ENCODE assay signal across 11 cellular contexts in genomic region chr17:64572682-64573154, GRCh38.
A peak's percentile ranks its signal among the peaks of the same experiment; 100 is the strongest.
DNase-seq lines count a peak whose midpoint lies in the region; ATAC-seq and TF ChIP-seq lines count a peak whose summit lies in the region.
"Had no signal": no experiment of that assay in that cellular context is flagged by ENCODE, and none has a peak within 500 bp of the region (broad histone marks: within the 10 kb centered on the region; RNA-seq: fewer than 3 reads in every experiment).

No MANE protein-coding gene starts in this region.

- peak in 2 of 3 donors; percentile 14 to 57 for DNase-seq in CD4-positive, CD25-positive, alpha-beta regulatory T cell
- DNase-seq in HT1080 (ENCODE audit: low read depth) = peak; percentile 37
- peak; percentile 6 for DNase-seq in amniotic epithelial cell (ENCODE audit: low read depth)
- no peak for DNase-seq in left lung
- DNase-seq in midbrain (lab: John Stamatoyannopoulos, UW) = no peak
- DNase-seq in activated CD8-positive, alpha-beta memory T cell treated with anti-CD3 and anti-CD28 coated beads, Interleukin-2, amount 50 U/mL, for 48 hours = no peak
- DNase-seq: stimulated activated CD4-positive, alpha-beta T cell treated with anti-CD3 and anti-CD28 coated beads, Interleukin-15, amount 100 ng/mL, for 24 hours; transverse colon had no signal

- intact Hi-C loops in left lung (cut with DNase I) = no loop called here

- H3K4me3 Mint-ChIP-seq in CD4-positive, CD25-positive, alpha-beta regulatory T cell = no peak overlapping the region
- H3K4me3 Mint-ChIP-seq in stimulated activated memory B cell treated with anti-CD40 and anti-IgM and Interleukin-4, amounts not matched to agents 10 μg/mL and 1 μg/mL and 100 μg/mL, for 72 hours = no peak overlapping the region
- H3K4me3 Mint-ChIP-seq: IgD-negative memory B cell had no signal

- peaks cover 4 to 15% (median 9%) of the 10 kb centered on the region in 4 donors for H3K4me1 Mint-ChIP-seq in CD4-positive, CD25-positive, alpha-beta regulatory T cell
- no peaks in the 10 kb centered on the region for H3K4me1 Mint-ChIP-seq in stimulated activated memory B cell treated with anti-CD40 and anti-IgM and Interleukin-4, amounts not matched to agents 10 μg/mL and 1 μg/mL and 100 μg/mL, for 72 hours
- H3K4me1 Mint-ChIP-seq: IgD-negative memory B cell had no signal

- peak overlapping the region; percentile 14 for H3K27ac ChIP-seq in CD4-positive, CD25-positive, alpha-beta regulatory T cell (ENCODE audit: insufficient read depth, low read length, poor library complexity, severe bottlenecking)
- peak overlapping the region; percentile 13 to 57 for H3K27ac ChIP-seq in left lung

- H3K27ac Mint-ChIP-seq in CD4-positive, CD25-positive, alpha-beta regulatory T cell = peak overlapping the region in 2 of 3 donors; percentile 70 to 79
- no peak overlapping the region for H3K27ac Mint-ChIP-seq in stimulated activated memory B cell treated with anti-CD40 and anti-IgM and Interleukin-4, amounts not matched to agents 10 μg/mL and 1 μg/mL and 100 μg/mL, for 72 hours

- TF ChIP-seq CTCF in left lung (IDR thresholded peaks at IDR 0.05) = no peak

- H3K4me3 ChIP-seq in CD4-positive, CD25-positive, alpha-beta regulatory T cell (ENCODE audit: low read depth, low read length) = no peak overlapping the region
- no peak overlapping the region for H3K4me3 ChIP-seq in left lung
- H3K4me3 ChIP-seq: transverse colon had no signal

- ATAC-seq in CD4-positive, CD25-positive, alpha-beta regulatory T cell (ENCODE audit: low read depth in 2 of 2) = peak; percentile 56 to 62
- peak; percentile 33 for ATAC-seq in left lung
- ATAC-seq in stimulated activated memory B cell treated with anti-CD40 and anti-IgM and Interleukin-4, amounts not matched to agents 10 μg/mL and 1 μg/mL and 100 μg/mL, for 72 hours = no peak
- ATAC-seq in GM21367 (IDR thresholded peaks at IDR 0.05; ENCODE audit: unreplicated experiment) = no peak

- no peaks in the 10 kb centered on the region for H3K36me3 Mint-ChIP-seq in CD4-positive, CD25-positive, alpha-beta regulatory T cell
- H3K36me3 Mint-ChIP-seq in stimulated activated memory B cell treated with anti-CD40 and anti-IgM and Interleukin-4, amounts not matched to agents 10 μg/mL and 1 μg/mL and 100 μg/mL, for 72 hours = peaks cover 20% of the 10 kb centered on the region

- no peaks in the 10 kb centered on the region for H3K27me3 ChIP-seq in CD4-positive, CD25-positive, alpha-beta regulatory T cell (ENCODE audit: control insufficient read depth, insufficient read depth, low read length)
- no peaks in the 10 kb centered on the region for H3K27me3 ChIP-seq in left lung
- H3K27me3 ChIP-seq: transverse colon had no signal

- H3K9me3 Mint-ChIP-seq in CD4-positive, CD25-positive, alpha-beta regulatory T cell = no peaks in the 10 kb centered on the region
- no peaks in the 10 kb centered on the region for H3K9me3 Mint-ChIP-seq in stimulated activated memory B cell treated with anti-CD40 and anti-IgM and Interleukin-4, amounts not matched to agents 10 μg/mL and 1 μg/mL and 100 μg/mL, for 72 hours
- H3K9me3 Mint-ChIP-seq: IgD-negative memory B cell had no signal

- no peaks in the 10 kb centered on the region for H3K9me3 ChIP-seq in CD4-positive, CD25-positive, alpha-beta regulatory T cell (ENCODE audit: control insufficient read depth in 2 of 2, low read length in 2 of 2)
- no peaks in the 10 kb centered on the region for H3K9me3 ChIP-seq in left lung
- H3K9me3 ChIP-seq: transverse colon had no signal

- no peaks in the 10 kb centered on the region for H3K27me3 Mint-ChIP-seq in CD4-positive, CD25-positive, alpha-beta regulatory T cell
- H3K27me3 Mint-ChIP-seq in stimulated activated memory B cell treated with anti-CD40 and anti-IgM and Interleukin-4, amounts not matched to agents 10 μg/mL and 1 μg/mL and 100 μg/mL, for 72 hours = no peaks in the 10 kb centered on the region
- H3K27me3 Mint-ChIP-seq: IgD-negative memory B cell had no signal

- peaks cover 10% of the 10 kb centered on the region for H3K4me1 ChIP-seq in CD4-positive, CD25-positive, alpha-beta regulatory T cell (ENCODE audit: control insufficient read depth, insufficient read depth, low read length, poor library complexity, severe bottlenecking)
- H3K4me1 ChIP-seq in left lung = peaks cover 0 to 6% of the 10 kb centered on the region in 2 donors

- peaks cover 21% of the 10 kb centered on the region for H3K36me3 ChIP-seq in CD4-positive, CD25-positive, alpha-beta regulatory T cell (ENCODE audit: control insufficient read depth, insufficient read depth, low read length)
- H3K36me3 ChIP-seq in left lung = peaks cover 0 to 77% of the 10 kb centered on the region in 2 donors

Comparison
In these comparisons a context has a peak if more than half of its experiments do, and no peak if none do; other contexts are left out.
1. ATAC-seq: peak in CD4-positive, CD25-positive, alpha-beta regulatory T cell (2 of 2) and left lung (single experiment); none in stimulated activated memory B cell treated with anti-CD40 and anti-IgM and Interleukin-4, amounts not matched to agents 10 μg/mL and 1 μg/mL and 100 μg/mL, for 72 hours (single experiment) and GM21367 (single experiment).
2. DNase-seq: peak in CD4-positive, CD25-positive, alpha-beta regulatory T cell (2 of 3), HT1080 (single experiment) and amniotic epithelial cell (single experiment); none in left lung (0 of 2), midbrain (single experiment) and activated CD8-positive, alpha-beta memory T cell treated with anti-CD3 and anti-CD28 coated beads, Interleukin-2, amount 50 U/mL, for 48 hours (single experiment).